ENCODE assay signal across 9 cellular contexts in genomic region chr19:3576696-3577443, GRCh38. TPM values are rescaled to one million over a fixed set of nuclear protein-coding genes. Genes with fewer than 3 reads are reported as not detected.
DNase-seq lines count a peak whose midpoint lies in the region; ATAC-seq and TF ChIP-seq lines count a peak whose summit lies in the region.
"Had no signal": no experiment of that assay in that cellular context is flagged by ENCODE, and none has a peak within 500 bp of the region (broad histone marks: within the 10 kb centered on the region; RNA-seq: fewer than 3 reads in every experiment).

No MANE protein-coding gene starts in this region.

- H3K79me2 ChIP-seq in MM.1S (ENCODE audit: low read length) = peaks cover 6% of the 10 kb centered on the region

- no peak overlapping the region for H3K4me2 ChIP-seq in MM.1S (ENCODE audit: low read depth, low read length)

- POLR2A ChIA-PET in HEK293 (lab: Yijun Ruan, JAX) = no interaction called here

- H3K27ac ChIP-seq in HEK293 (ENCODE audit: extremely low read depth, low read depth, low read length) (no peak overlapping the region), duodenal mucosa (ENCODE audit: low read depth, low read length) (peak overlapping the region; percentile 25), skeletal muscle tissue (ENCODE audit: low read depth, low read length) (no peak overlapping the region), MM.1S (ENCODE audit: low read length) (no peak overlapping the region)

- H3K27me3 ChIP-seq in duodenal mucosa (ENCODE audit: control insufficient read depth in 1 of 2, insufficient read depth in 2 of 2, low read length in 2 of 2) (no peaks in the 10 kb centered on the region), skeletal muscle tissue (ENCODE audit: control insufficient read depth in 3 of 3, insufficient read depth in 3 of 3, low read length in 3 of 3) (no peaks in the 10 kb centered on the region), MM.1S (replicated peaks; ENCODE audit: insufficient read depth, low read length) (no peaks in the 10 kb centered on the region; the same call in 1 of the 2 replicates)

- H4K20me1 ChIP-seq in MM.1S (ENCODE audit: insufficient read depth, low read length) = no peaks in the 10 kb centered on the region

- peak overlapping the region; percentile 25 to 51 for H3K9ac ChIP-seq in duodenal mucosa (ENCODE audit: low read depth in 1 of 2, low read length in 2 of 2)
- H3K9ac ChIP-seq in skeletal muscle tissue (ENCODE audit: low read depth in 1 of 3, low read length in 3 of 3) = peak overlapping the region in 2 of 3 donors; percentile 43 to 45
- no peak overlapping the region for H3K9ac ChIP-seq in MM.1S (ENCODE audit: low read length)

- CTCF ChIA-PET in HEK293 (lab: Yijun Ruan, JAX) = interaction anchor here (0.5 to 2.4 kb wide), 2 partner anchors 9 to 277 kb away, joined by 5 to 6 read pairs; partner anchors contain the start of gene GIPC3

- ATAC-seq in HG02678 (IDR thresholded peaks at IDR 0.05; ENCODE audit: unreplicated experiment) = no peak
- no peak for ATAC-seq in GM18858 (IDR thresholded peaks at IDR 0.05; ENCODE audit: unreplicated experiment)

- H3K9me3 ChIP-seq in HEK293 (ENCODE audit: control insufficient read depth, insufficient read depth, low read depth, low read length) (no peaks in the 10 kb centered on the region), duodenal mucosa (ENCODE audit: control insufficient read depth in 1 of 2, low read length in 2 of 2) (no peaks in the 10 kb centered on the region), skeletal muscle tissue (ENCODE audit: control insufficient read depth in 3 of 3, low read length in 3 of 3) (no peaks in the 10 kb centered on the region), MM.1S (replicated peaks; ENCODE audit: insufficient read depth, low read length) (no peaks in the 10 kb centered on the region)

- DNase-seq in inferior parietal cortex (ENCODE audit: extremely low spot score) = peak; percentile 13
- no peak for DNase-seq in MM.1S
- no peak for DNase-seq in stimulated activated CD8-positive, alpha-beta memory T cell treated with anti-CD3 and anti-CD28 coated beads, Interleukin-4, amount 100 ng/mL, for 48 hours

- H3F3A ChIP-seq in MM.1S (ENCODE audit: insufficient read depth, low read length) = 0 out of 2 replicates have a peak, but pooled peaks cover 9% of the 10 kb centered on the region

- H2AFZ ChIP-seq in MM.1S (ENCODE audit: low read length) = no peak overlapping the region

- peaks cover 9 to 19% of the 10 kb centered on the region in 2 experiments; a peak in 2 of 3 replicates for H3K36me3 ChIP-seq in HEK293 (ENCODE audit: control insufficient read depth in 2 of 2, insufficient read depth in 1 of 2, low read length in 2 of 2)
- H3K36me3 ChIP-seq in duodenal mucosa (ENCODE audit: control insufficient read depth in 1 of 2, insufficient read depth in 2 of 2, low read length in 2 of 2) = peaks cover 0 to 10% of the 10 kb centered on the region in 2 donors
- H3K36me3 ChIP-seq in skeletal muscle tissue (ENCODE audit: control insufficient read depth in 3 of 3, insufficient read depth in 3 of 3, low read length in 3 of 3) = no peaks in the 10 kb centered on the region
- no peaks in the 10 kb centered on the region for H3K36me3 ChIP-seq in MM.1S (replicated peaks; ENCODE audit: insufficient read depth, low read length)

- H3K9me2 ChIP-seq in MM.1S (replicated peaks; ENCODE audit: insufficient read depth, low read length) = no peaks in the 10 kb centered on the region

- no peaks in the 10 kb centered on the region for H3K4me1 ChIP-seq in HEK293 (ENCODE audit: control insufficient read depth, insufficient read depth, low read length)
- H3K4me1 ChIP-seq in duodenal mucosa (ENCODE audit: control insufficient read depth in 1 of 2, insufficient read depth in 2 of 2, low read length in 2 of 2) = peaks cover 16 to 24% of the 10 kb centered on the region in 2 donors
- H3K4me1 ChIP-seq in skeletal muscle tissue (ENCODE audit: control insufficient read depth in 3 of 3, insufficient read depth in 3 of 3, low read length in 3 of 3) = peaks cover 14 to 19% (median 16%) of the 10 kb centered on the region in 3 donors
- H3K4me1 ChIP-seq in MM.1S (ENCODE audit: low read length) = 0 out of 2 replicates have a peak, but pooled peaks cover 3% of the 10 kb centered on the region

- TF ChIP-seq CTCF in HEK293 (tag by site-specific recombination; IDR thresholded peaks at IDR 0.05) (no peak), MM.1S (IDR thresholded peaks at IDR 0.05; ENCODE audit: low read length) (no peak)

- H3K4me3 ChIP-seq in HEK293 (ENCODE audit: low read depth, low read length) (no peak overlapping the region), duodenal mucosa (ENCODE audit: low read depth in 1 of 2, low read length in 2 of 2) (peak overlapping the region; percentile 57 to 61), skeletal muscle tissue (ENCODE audit: low read length in 3 of 3) (peak overlapping the region; percentile 45 to 54 (median 48)), MM.1S (ENCODE audit: low read length) (no peak overlapping the region)

TF ChIP-seq in HEK293, 187 proteins besides CTCF, POLR2A, EP300 and RAD21:
- TF ChIP-seq ZNF600 (tag by site-specific recombination; IDR thresholded peaks at IDR 0.05) (peak; percentile 49), ZNF214 (tag by site-specific recombination; IDR thresholded peaks at IDR 0.05; ENCODE audit: borderline replicate concordance) (no peak), PRDM6 (tag by site-specific recombination; IDR thresholded peaks at IDR 0.05) (no peak), ZBTB6 (tag by site-specific recombination; IDR thresholded peaks at IDR 0.05) (0 out of 2 replicates have a peak, but pooled peaks have one; percentile 23), KLF8 (tag by site-specific recombination; IDR thresholded peaks at IDR 0.05) (peak; percentile 83), KLF1 (tag by site-specific recombination; IDR thresholded peaks at IDR 0.05) (peak; percentile 50; the same call in 1 of the 2 replicates)

RNA-seq across cellular contexts. Expression of gene HMG20B, which starts 4.1 kb away (rescaled TPM):
- total RNA-seq in skeletal muscle tissue = 28.7 TPM

RNA-seq across cellular contexts. Expression of gene GIPC3, which starts 8.4 kb away (rescaled TPM):
- total RNA-seq in skeletal muscle tissue = not detected

RNA-seq across cellular contexts. Expression of gene MFSD12, which starts 19.5 kb away (rescaled TPM):
- total RNA-seq in skeletal muscle tissue = 18.8 TPM

RNA-seq across cellular contexts. Expression of gene TBXA2R, which starts 29.8 kb away (rescaled TPM):
- total RNA-seq in skeletal muscle tissue = under 0.01 TPM

RNA-seq across cellular contexts. Expression of gene TEKTIP1, which starts 37.9 kb away (rescaled TPM):
- total RNA-seq in skeletal muscle tissue = not detected
- total RNA-seq: NCI-H460 had no signal

Comparison
In these comparisons a context has a peak if more than half of its experiments do, and no peak if none do; other contexts are left out.
1. H3K4me3 ChIP-seq: peak in duodenal mucosa (2 of 2) and skeletal muscle tissue (3 of 3); none in HEK293 (single experiment) and MM.1S (single experiment).